Comparison of ENCODE assay signal across 8 cellular contexts in genomic region chr4:112145820-112146813, GRCh38. TPM values are rescaled to one million over a fixed set of nuclear protein-coding genes. Genes with fewer than 3 reads are reported as not detected.
A peak's percentile ranks its signal among the peaks of the same experiment; 100 is the strongest.
DNase-seq lines count a peak whose midpoint lies in the region; ATAC-seq and TF ChIP-seq lines count a peak whose summit lies in the region.

No MANE protein-coding gene starts in this region.

- H2AFZ ChIP-seq in Karpas-422 (ENCODE audit: low read length), result peak overlapping the region; percentile 91

- no peaks in the 10 kb centered on the region for H3K27me3 ChIP-seq in Karpas-422 (ENCODE audit: low read length)

- no peaks in the 10 kb centered on the region for H3K9me2 ChIP-seq in Karpas-422 (replicated peaks; ENCODE audit: insufficient read depth, low read length)

- H3K36me3 ChIP-seq in Karpas-422 (ENCODE audit: insufficient read depth, low read length), result no peaks in the 10 kb centered on the region

- peak overlapping the region; percentile 64 for H3K9ac ChIP-seq in Karpas-422 (ENCODE audit: low read length)

- DNase-seq in H4 (ENCODE audit: low spot score) (peak; percentile 30), Karpas-422 (peak; percentile 49), coronary artery (ENCODE audit: low spot score) (peak; percentile 77), left lobe of liver (ENCODE audit: low spot score) (peak; percentile 63), NCI-H446 (lab: John Stamatoyannopoulos, UW) (no peak)
- peak; percentile 46 for DNase-seq in activated CD4-positive, alpha-beta T cell treated with anti-CD3 and anti-CD28 coated beads for 1 hour
- DNase-seq in stimulated activated CD4-positive, alpha-beta T cell treated with anti-CD3 and anti-CD28 coated beads, Interleukin-2, amount 100 ng/mL, for 48 hours, result peak; percentile 62 to 68

- H3K79me2 ChIP-seq in Karpas-422 (ENCODE audit: low read length), result no peaks in the 10 kb centered on the region

- peak overlapping the region; percentile 70 for H3K4me3 ChIP-seq in Karpas-422 (ENCODE audit: low read length)
- peak overlapping the region; percentile 96 for H3K4me3 ChIP-seq in coronary artery

- H3K4me1 ChIP-seq in Karpas-422 (ENCODE audit: low read length), result peaks cover 9% of the 10 kb centered on the region

- peak; percentile 64 for ATAC-seq in left lobe of liver

- TF ChIP-seq CTCF in GM12873 (IDR thresholded peaks at IDR 0.05; ENCODE audit: insufficient read depth, low read depth, low read length, missing control alignments) (peak; percentile 10), coronary artery (IDR thresholded peaks at IDR 0.05) (no peak)

- peak overlapping the region; percentile 82 for H3K4me2 ChIP-seq in Karpas-422 (ENCODE audit: low read depth, low read length, poor library complexity, severe bottlenecking)

- H3K27ac ChIP-seq in Karpas-422 (ENCODE audit: low read length) (no peak overlapping the region), coronary artery (peak overlapping the region; percentile 76 to 97)

- H3K9me3 ChIP-seq in Karpas-422 (ENCODE audit: low read length), result no peaks in the 10 kb centered on the region

- H4K20me1 ChIP-seq in Karpas-422 (ENCODE audit: insufficient read depth, low read depth, low read length), result no peaks in the 10 kb centered on the region

RNA-seq across cellular contexts. Expression of gene FAM241A, which starts 0.9 kb away (rescaled TPM):
- 2.3 and 2.6 TPM in 2 replicates for total RNA-seq in H4 (2014; rRNA removed; shearing (Covaris generic))
- 0.14 and 0.60 TPM in 2 replicates for total RNA-seq in Karpas-422 (2014; rRNA removed; shearing (Covaris generic); ENCODE audit: low replicate concordance)
- total RNA-seq in left lobe of liver, result 1.0 TPM

Comparison
In these comparisons a context has a peak if more than half of its experiments do, and no peak if none do; other contexts are left out.
1. DNase-seq: peak in H4 (single experiment), Karpas-422 (single experiment), activated CD4-positive, alpha-beta T cell treated with anti-CD3 and anti-CD28 coated beads for 1 hour (single experiment), coronary artery (single experiment), left lobe of liver (single experiment) and stimulated activated CD4-positive, alpha-beta T cell treated with anti-CD3 and anti-CD28 coated beads, Interleukin-2, amount 100 ng/mL, for 48 hours (2 of 2); none in NCI-H446 (0 of 2).